In the genomic region with DNA sequence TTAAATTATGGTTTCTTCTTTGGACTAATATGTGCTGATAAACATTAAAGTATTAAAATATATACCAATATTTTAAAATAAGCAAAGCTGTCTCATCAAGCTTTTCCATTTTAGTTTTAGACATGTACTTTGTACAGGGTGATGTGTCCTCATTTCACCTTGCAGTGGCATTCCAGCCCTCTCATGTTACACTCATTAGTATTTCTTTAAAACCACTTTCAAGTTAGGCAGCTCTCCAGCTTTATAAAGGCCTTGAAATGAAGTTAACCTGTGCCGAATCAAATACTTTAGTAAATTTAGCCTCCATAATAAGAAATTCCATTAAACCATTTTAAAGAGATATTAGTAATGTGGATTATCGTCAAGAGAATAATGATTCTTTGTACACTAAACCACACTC, we compare ENCODE assay signal across 14 cellular contexts.
A peak's percentile ranks its signal among the peaks of the same experiment; 100 is the strongest.
DNase-seq lines count a peak whose midpoint lies in the region; ATAC-seq, FAIRE-seq and TF ChIP-seq lines count a peak whose summit lies in the region.
"Had no signal": no experiment of that assay in that cellular context is flagged by ENCODE, and none has a peak within 500 bp of the region (broad histone marks: within the 10 kb centered on the region; RNA-seq: fewer than 3 reads in every experiment).

No MANE protein-coding gene starts in this region.

- no peaks in the 10 kb centered on the region for H3K27me3 ChIP-seq in HepG2 (ENCODE audit: control insufficient read depth in 1 of 2, insufficient read depth in 2 of 2, low read length in 2 of 2)
- H3K27me3 ChIP-seq in effector memory CD4-positive, alpha-beta T cell (replicated peaks; ENCODE audit: control insufficient read depth, insufficient read depth, low read length, poor library complexity, severe bottlenecking), result no peaks in the 10 kb centered on the region
- H3K27me3 ChIP-seq: esophagus squamous epithelium had no signal

- intact Hi-C loops in HepG2 (cut with micrococcal nuclease; ENCODE audit: unreplicated experiment), result loop anchor here (5.0 kb wide), 1 partner anchor 200 kb away; no protein-coding TSS in a partner anchor

- no peaks in the 10 kb centered on the region for H4K20me1 ChIP-seq in HepG2 (ENCODE audit: insufficient read depth, low read length)

- WGBS in HepG2 (ENCODE audit: low lambda C conversion rate), result 67% methylated on average over 2 of the region's 2 CpGs

- no peak overlapping the region for H3K9ac ChIP-seq in HepG2 (ENCODE audit: insufficient read depth, low read depth, low read length)

- no peaks in the 10 kb centered on the region for H3K79me2 ChIP-seq in HepG2 (ENCODE audit: insufficient read depth, low read length)

- in situ Hi-C loops in astrocyte of the cerebellum (cut with HindIII; ENCODE audit: low sequenced_read_pairs) (no loop called here), HepG2 (cut with HindIII; ENCODE audit: extremely low pct_ligation_motif_present, low pct_unique_long_range_greater_than_20kb) (no loop called here)

- no peak for TF ChIP-seq POLR2A in HepG2 (IDR thresholded peaks at IDR 0.05; ENCODE audit: insufficient read depth in 1 of 2, low read depth in 2 of 2, low read length in 2 of 2)

- DNase-seq in EH (ENCODE audit: low read depth) (peak; percentile 63), LHCN-M2 (ENCODE audit: low read depth) (peak; percentile 50), astrocyte of the cerebellum (ENCODE audit: low read depth) (peak; percentile 84), HepG2 (ENCODE audit: low spot score) (peak; percentile 48), islet precursor cell (no peak)
- no peak for DNase-seq in activated CD4-positive, alpha-beta T cell treated with anti-CD3 and anti-CD28 coated beads, Interleukin-2, amount 50 U/mL, for 4 hours
- no peak for DNase-seq in effector memory CD4-positive, alpha-beta T cell
- DNase-seq: activated T-cell treated with anti-CD3 and anti-CD28 coated beads, Interleukin-2, amount 50 U/mL, for 4 hours; CD4-positive, CD25-positive, alpha-beta regulatory T cell; esophagus squamous epithelium; immature natural killer cell; NCI-H187 treated with DMSO at 0.1 percent for 48 hours; RPMI8226 had no signal

- ATAC-seq in HepG2 (peak; percentile 73), HG03045 (IDR thresholded peaks at IDR 0.05; ENCODE audit: unreplicated experiment) (no peak)
- ATAC-seq: activated T-cell treated with anti-CD3 and anti-CD28 coated beads, Interleukin-2, amount 50 U/mL, for 4 hours had no signal

- no TSS peak for BruUV-seq in HepG2 (replicated peaks; lab: Mats Ljungman, UMichigan)

- TF ChIP-seq EP300 in HepG2 (IDR thresholded peaks at IDR 0.05; ENCODE audit: low read depth in 2 of 2, low read length in 2 of 2), result no peak
- no peak for TF ChIP-seq EP300 in HepG2 (CRISPR knock-in tag; IDR thresholded peaks at IDR 0.05; ENCODE audit: borderline replicate concordance)

- CTCF ChIA-PET in HepG2 (lab: Yijun Ruan, JAX; ENCODE audit: low intra/inter-chr PET ratio, low total read pairs), result no interaction called here

- no peak for TF ChIP-seq CTCF in astrocyte of the cerebellum (IDR thresholded peaks at IDR 0.05; ENCODE audit: low read depth, low read length, missing control alignments)
- TF ChIP-seq CTCF in HepG2 (CRISPR knock-in tag; IDR thresholded peaks at IDR 0.05), result no peak

- FAIRE-seq in HepG2 (lab: Jason Lieb, UNC), result no peak

- no peak overlapping the region for H2AFZ ChIP-seq in HepG2 (ENCODE audit: low read length)

- H3K4me1 ChIP-seq in HepG2 (ENCODE audit: insufficient read depth, low read length), result peaks cover 14% of the 10 kb centered on the region
- H3K4me1 ChIP-seq in effector memory CD4-positive, alpha-beta T cell (ENCODE audit: control insufficient read depth, insufficient read depth, low read length, poor library complexity, severe bottlenecking), result no peaks in the 10 kb centered on the region
- H3K4me1 ChIP-seq: esophagus squamous epithelium had no signal

- H3K9me3 ChIP-seq in HepG2 (ENCODE audit: low read length), result no peaks in the 10 kb centered on the region
- H3K9me3 ChIP-seq in effector memory CD4-positive, alpha-beta T cell (ENCODE audit: control insufficient read depth, low read length), result no peaks in the 10 kb centered on the region
- H3K9me3 ChIP-seq: esophagus squamous epithelium had no signal

- no peak overlapping the region for H3K4me2 ChIP-seq in HepG2 (ENCODE audit: low read depth, low read length)

- peaks cover 5 to 15% of the 10 kb centered on the region in 2 experiments; a peak in 3 of 5 replicates for H3K36me3 ChIP-seq in HepG2 (replicated peaks in 1 of 2; ENCODE audit: control insufficient read depth in 1 of 2, insufficient read depth in 2 of 2, low read length in 2 of 2)
- no peaks in the 10 kb centered on the region for H3K36me3 ChIP-seq in effector memory CD4-positive, alpha-beta T cell (ENCODE audit: control insufficient read depth, insufficient read depth, low read length)

- POLR2A ChIA-PET in HepG2 (lab: Yijun Ruan, JAX), result no interaction called here

- peak overlapping the region; percentile 42 for H3K27ac ChIP-seq in HepG2 (ENCODE audit: extremely low read length, insufficient read depth, low read length)
- H3K27ac ChIP-seq in effector memory CD4-positive, alpha-beta T cell (ENCODE audit: insufficient read depth, low read length, poor library complexity, severe bottlenecking), result no peak overlapping the region
- H3K27ac ChIP-seq: esophagus squamous epithelium had no signal

- no peak for TF ChIP-seq RAD21 in HepG2 (CRISPR knock-in tag; IDR thresholded peaks at IDR 0.05)

- H3K4me3 ChIP-seq in astrocyte of the cerebellum (ENCODE audit: low read depth, low read length) (no peak overlapping the region), HepG2 (replicated peaks in 1 of 3; ENCODE audit: insufficient read depth in 1 of 3, low read depth in 2 of 3, low read length in 3 of 3) (no peak overlapping the region)
- H3K4me3 ChIP-seq in effector memory CD4-positive, alpha-beta T cell (ENCODE audit: insufficient read depth, low read depth, low read length, poor library complexity, severe bottlenecking), result no peak overlapping the region
- H3K4me3 ChIP-seq: esophagus squamous epithelium had no signal

TF ChIP-seq in HepG2, 621 proteins besides CTCF, POLR2A, EP300 and RAD21 (continues in another document):
- TF ChIP-seq SAP130 (CRISPR knock-in tag; IDR thresholded peaks at IDR 0.05; ENCODE audit: low read depth) (0 out of 2 replicates have a peak, but pooled peaks have one; percentile 11), SMAD1 (CRISPR knock-in tag; IDR thresholded peaks at IDR 0.05; ENCODE audit: borderline replicate concordance, low read depth) (no peak), ZNF782 (CRISPR knock-in tag; IDR thresholded peaks at IDR 0.05; ENCODE audit: borderline replicate concordance) (no peak)
- TF ChIP-seq, protein P1, sequence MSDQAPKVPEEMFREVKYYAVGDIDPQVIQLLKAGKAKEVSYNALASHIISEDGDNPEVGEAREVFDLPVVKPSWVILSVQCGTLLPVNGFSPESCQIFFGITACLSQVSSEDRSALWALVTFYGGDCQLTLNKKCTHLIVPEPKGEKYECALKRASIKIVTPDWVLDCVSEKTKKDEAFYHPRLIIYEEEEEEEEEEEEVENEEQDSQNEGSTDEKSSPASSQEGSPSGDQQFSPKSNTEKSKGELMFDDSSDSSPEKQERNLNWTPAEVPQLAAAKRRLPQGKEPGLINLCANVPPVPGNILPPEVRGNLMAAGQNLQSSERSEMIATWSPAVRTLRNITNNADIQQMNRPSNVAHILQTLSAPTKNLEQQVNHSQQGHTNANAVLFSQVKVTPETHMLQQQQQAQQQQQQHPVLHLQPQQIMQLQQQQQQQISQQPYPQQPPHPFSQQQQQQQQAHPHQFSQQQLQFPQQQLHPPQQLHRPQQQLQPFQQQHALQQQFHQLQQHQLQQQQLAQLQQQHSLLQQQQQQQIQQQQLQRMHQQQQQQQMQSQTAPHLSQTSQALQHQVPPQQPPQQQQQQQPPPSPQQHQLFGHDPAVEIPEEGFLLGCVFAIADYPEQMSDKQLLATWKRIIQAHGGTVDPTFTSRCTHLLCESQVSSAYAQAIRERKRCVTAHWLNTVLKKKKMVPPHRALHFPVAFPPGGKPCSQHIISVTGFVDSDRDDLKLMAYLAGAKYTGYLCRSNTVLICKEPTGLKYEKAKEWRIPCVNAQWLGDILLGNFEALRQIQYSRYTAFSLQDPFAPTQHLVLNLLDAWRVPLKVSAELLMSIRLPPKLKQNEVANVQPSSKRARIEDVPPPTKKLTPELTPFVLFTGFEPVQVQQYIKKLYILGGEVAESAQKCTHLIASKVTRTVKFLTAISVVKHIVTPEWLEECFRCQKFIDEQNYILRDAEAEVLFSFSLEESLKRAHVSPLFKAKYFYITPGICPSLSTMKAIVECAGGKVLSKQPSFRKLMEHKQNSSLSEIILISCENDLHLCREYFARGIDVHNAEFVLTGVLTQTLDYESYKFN (CRISPR knock-in tag; conservative IDR thresholded peaks at IDR 0.05), result peak; percentile 47; the same call in 1 of the 2 replicates
- TF ChIP-seq, protein P2, sequence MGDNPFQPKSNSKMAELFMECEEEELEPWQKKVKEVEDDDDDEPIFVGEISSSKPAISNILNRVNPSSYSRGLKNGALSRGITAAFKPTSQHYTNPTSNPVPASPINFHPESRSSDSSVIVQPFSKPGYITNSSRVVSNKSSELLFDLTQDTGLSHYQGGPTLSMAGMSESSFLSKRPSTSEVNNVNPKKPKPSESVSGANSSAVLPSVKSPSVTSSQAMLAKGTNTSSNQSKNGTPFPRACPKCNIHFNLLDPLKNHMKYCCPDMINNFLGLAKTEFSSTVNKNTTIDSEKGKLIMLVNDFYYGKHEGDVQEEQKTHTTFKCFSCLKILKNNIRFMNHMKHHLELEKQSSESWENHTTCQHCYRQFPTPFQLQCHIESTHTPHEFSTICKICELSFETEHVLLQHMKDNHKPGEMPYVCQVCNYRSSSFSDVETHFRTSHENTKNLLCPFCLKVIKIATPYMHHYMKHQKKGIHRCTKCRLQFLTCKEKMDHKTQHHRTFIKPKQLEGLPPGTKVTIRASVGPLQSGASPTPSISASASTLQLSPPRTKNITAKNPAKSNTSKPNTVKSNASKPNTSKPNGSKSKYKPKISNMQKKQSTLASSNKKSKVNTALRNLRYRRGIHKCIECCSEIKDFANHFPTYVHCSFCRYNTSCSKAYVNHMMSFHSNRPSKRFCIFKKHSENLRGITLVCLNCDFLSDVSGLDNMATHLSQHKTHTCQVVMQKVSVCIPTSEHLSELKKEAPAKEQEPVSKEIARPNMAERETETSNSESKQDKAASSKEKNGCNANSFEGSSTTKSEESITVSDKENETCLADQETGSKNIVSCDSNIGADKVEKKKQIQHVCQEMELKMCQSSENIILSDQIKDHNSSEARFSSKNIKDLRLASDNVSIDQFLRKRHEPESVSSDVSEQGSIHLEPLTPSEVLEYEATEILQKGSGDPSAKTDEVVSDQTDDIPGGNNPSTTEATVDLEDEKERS (CRISPR knock-in tag; IDR thresholded peaks at IDR 0.05), result no peak

Comparison
In these comparisons a context has a peak if more than half of its experiments do, and no peak if none do; other contexts are left out.
1. DNase-seq: peak in EH (single experiment), LHCN-M2 (single experiment), astrocyte of the cerebellum (single experiment) and HepG2 (single experiment); none in activated CD4-positive, alpha-beta T cell treated with anti-CD3 and anti-CD28 coated beads, Interleukin-2, amount 50 U/mL, for 4 hours (0 of 2), effector memory CD4-positive, alpha-beta T cell (0 of 3) and islet precursor cell (single experiment).